In genomic region chr21:46000731-46001641, GRCh38 we compare ENCODE assay signal across 15 cellular contexts. TPM values are rescaled to one million over a fixed set of nuclear protein-coding genes. Genes with fewer than 3 reads are reported as not detected.
DNase-seq lines count a peak whose midpoint lies in the region; ATAC-seq and TF ChIP-seq lines count a peak whose summit lies in the region.
"Had no signal": no experiment of that assay in that cellular context is flagged by ENCODE, and none has a peak within 500 bp of the region (broad histone marks: within the 10 kb centered on the region; RNA-seq: fewer than 3 reads in every experiment).

No MANE protein-coding gene starts in this region.

- H3K27ac ChIP-seq in coronary artery: peak overlapping the region in 1 of 2 donors; percentile 51
- H3K27ac ChIP-seq in thoracic aorta: no peak overlapping the region
- H3K27ac ChIP-seq in A673 (ENCODE audit: low read depth, low read length, poor library complexity, severe bottlenecking): no peak overlapping the region
- H3K27ac ChIP-seq: KMS-11, neural progenitor cell had no signal

- ATAC-seq in left lobe of liver (peak; percentile 8), thoracic aorta (ENCODE audit: insufficient number of reproducible peaks, low FRiP score, low read depth) (no peak), HG03571 (IDR thresholded peaks at IDR 0.05; ENCODE audit: unreplicated experiment) (no peak)

- POLR2A ChIA-PET in A673 (lab: Charles Lee; ENCODE audit: low non-redundant PET): no interaction called here

- no TSS peak for BruUV-seq in A673 (replicated peaks; lab: Mats Ljungman, UMichigan)

- CTCF ChIA-PET in A673 (lab: Charles Lee): no interaction called here

- peak; percentile 2 for DNase-seq in activated gamma-delta T cell treated with Interleukin-2 at 50 U/mL for 16 hours
- no peak for DNase-seq in activated gamma-delta T cell (lab: John Stamatoyannopoulos, UW)
- DNase-seq in coronary artery (ENCODE audit: low spot score): peak; percentile 75
- peak; percentile 44 for DNase-seq in left lobe of liver (ENCODE audit: low spot score)
- DNase-seq in thoracic aorta (ENCODE audit: low spot score): peak; percentile 1
- no peak for DNase-seq in NCI-H2029 treated with DMSO at 0.1 percent for 48 hours (lab: John Stamatoyannopoulos, UW)
- DNase-seq in A673 (ENCODE audit: low spot score): no peak
- DNase-seq: activated CD4-positive, alpha-beta T cell treated with anti-CD3 and anti-CD28 coated beads, Interleukin-2, amount 10 ng/mL, durations not matched to agents 7 days and 5 days; foreskin melanocyte; kidney glomerular epithelial cell; NCI-H2081; stimulated activated CD4-positive, alpha-beta T cell treated with anti-CD3 and anti-CD28 coated beads, Interleukin-12 subunit alpha, Interleukin-12 subunit beta, amount 100 ng/mL, for 4 hours had no signal

- no peak overlapping the region for H3K4me3 ChIP-seq in coronary artery
- no peak overlapping the region for H3K4me3 ChIP-seq in thoracic aorta
- no peak overlapping the region for H3K4me3 ChIP-seq in A673 (ENCODE audit: low read depth, low read length, poor library complexity, severe bottlenecking)
- H3K4me3 ChIP-seq: neural progenitor cell had no signal

- intact Hi-C loops in A673 (cut with micrococcal nuclease; ENCODE audit: unreplicated experiment): no loop called here

- H3K9me3 ChIP-seq in thoracic aorta: no peaks in the 10 kb centered on the region
- no peaks in the 10 kb centered on the region for H3K9me3 ChIP-seq in A673 (ENCODE audit: low read depth, low read length, poor library complexity, severe bottlenecking)

- H3K27me3 ChIP-seq in thoracic aorta (replicated peaks; ENCODE audit: insufficient read depth): no peaks in the 10 kb centered on the region
- H3K27me3 ChIP-seq in A673 (replicated peaks; ENCODE audit: insufficient read depth, low read depth, low read length, poor library complexity): no peaks in the 10 kb centered on the region
- H3K27me3 ChIP-seq: neural progenitor cell had no signal

- no peak for TF ChIP-seq CTCF in coronary artery (IDR thresholded peaks at IDR 0.05)
- no peak for TF ChIP-seq CTCF in thoracic aorta (IDR thresholded peaks at IDR 0.05)
- no peak for TF ChIP-seq CTCF in A673 (conservative IDR thresholded peaks at IDR 0.05; ENCODE audit: low read depth, low read length)

- peaks cover 71% of the 10 kb centered on the region for H3K36me3 ChIP-seq in thoracic aorta
- H3K36me3 ChIP-seq in A673 (ENCODE audit: insufficient read depth, low read length, poor library complexity, severe bottlenecking): no peaks in the 10 kb centered on the region
- H3K36me3 ChIP-seq: neural progenitor cell had no signal

- H3K4me1 ChIP-seq in thoracic aorta (ENCODE audit: control insufficient read depth in 1 of 2, low read depth in 2 of 2): no peaks in the 10 kb centered on the region
- no peaks in the 10 kb centered on the region for H3K4me1 ChIP-seq in A673 (ENCODE audit: insufficient read depth, low read length, poor library complexity, severe bottlenecking)
- H3K4me1 ChIP-seq: neural progenitor cell had no signal

RNA-seq across cellular contexts. Expression of gene COL6A1, which starts 19.4 kb away (rescaled TPM):
- total RNA-seq in left lobe of liver: 48.0 TPM
- total RNA-seq in thoracic aorta: 1,000 to 10,000 TPM in 1 of 2 donors, 100 to 1,000 TPM in 1; 814 to 1,189 TPM
- total RNA-seq in A673 (2021): 19.7 and 39.0 TPM in 2 replicates

Comparison
In these comparisons a context has a peak if more than half of its experiments do, and no peak if none do; other contexts are left out.
1. DNase-seq: peak in activated gamma-delta T cell treated with Interleukin-2 at 50 U/mL for 16 hours (single experiment), coronary artery (single experiment), left lobe of liver (single experiment) and thoracic aorta (single experiment); none in activated gamma-delta T cell (single experiment), NCI-H2029 treated with DMSO at 0.1 percent for 48 hours (single experiment) and A673 (single experiment).
2. RNA of gene COL6A1, which starts 19.4 kb away (total RNA-seq): 814 to 1,189 TPM in thoracic aorta; 48.0 TPM in left lobe of liver (single experiment) and 19.7 to 39.0 TPM in A673; every median in the first group is over 10 times any median in the second.